Comparison of ENCODE assay signal across 8 cellular contexts in genomic region chr10:14837003-14837755, GRCh38. TPM values are rescaled to one million over a fixed set of nuclear protein-coding genes. Genes with fewer than 3 reads are reported as not detected.
DNase-seq lines count a peak whose midpoint lies in the region; ATAC-seq and TF ChIP-seq lines count a peak whose summit lies in the region.

No MANE protein-coding gene starts in this region.

- H3K27me3 ChIP-seq in iPS-20b (ENCODE audit: insufficient read depth, low read length), result no peaks in the 10 kb centered on the region

- no peak for TF ChIP-seq POLR2A in GM18505 (IDR thresholded peaks at IDR 0.05; ENCODE audit: borderline replicate concordance, extremely low read depth, insufficient read depth, insufficient read length)

- intact Hi-C loops in activated CD4-positive, alpha-beta T cell treated with anti-CD3 and anti-CD28 coated beads, Interleukin-2, amount 10 ng/mL, durations not matched to agents 24 days and 14 days (cut with micrococcal nuclease), result loop anchor here (5.0 kb wide), 1 partner anchor 275 kb away; no protein-coding TSS in a partner anchor
- intact Hi-C loops in posterior cingulate gyrus (cut with DNase I), result loop anchor here (5.0 kb wide), 2 partner anchors 235 to 340 kb away; no protein-coding TSS in a partner anchor

- no peaks in the 10 kb centered on the region for H3K9me3 ChIP-seq in iPS-20b (ENCODE audit: insufficient read depth, low read depth, low read length)

- H3K27ac Mint-ChIP-seq in activated CD4-positive, alpha-beta T cell treated with anti-CD3 and anti-CD28 coated beads, Interleukin-2, amount 10 ng/mL, durations not matched to agents 24 days and 14 days, result peak overlapping the region; percentile 96
- H3K27ac Mint-ChIP-seq in activated CD8-positive, alpha-beta T cell treated with anti-CD3 and anti-CD28 coated beads, Interleukin-2, amount 10 ng/mL, durations not matched to agents 7 days and 5 days, result peak overlapping the region; percentile 96
- peak overlapping the region; percentile 99 for H3K27ac Mint-ChIP-seq in stimulated activated naive CD8-positive, alpha-beta T cell treated with anti-CD3 and anti-CD28 coated beads, Interleukin-15, amount 100 ng/mL, for 72 hours

- ATAC-seq in activated CD8-positive, alpha-beta T cell treated with anti-CD3 and anti-CD28 coated beads, Interleukin-2, amount 10 ng/mL, durations not matched to agents 7 days and 5 days, result no peak
- no peak for ATAC-seq in stimulated activated naive CD8-positive, alpha-beta T cell treated with anti-CD3 and anti-CD28 coated beads, Interleukin-15, amount 100 ng/mL, for 72 hours
- ATAC-seq in GM18505 (IDR thresholded peaks at IDR 0.05; ENCODE audit: unreplicated experiment), result no peak

- peaks cover 23% of the 10 kb centered on the region for H3K36me3 ChIP-seq in iPS-20b (ENCODE audit: insufficient read depth, low read depth, low read length)

- peaks cover 30% of the 10 kb centered on the region for H3K36me3 Mint-ChIP-seq in activated CD4-positive, alpha-beta T cell treated with anti-CD3 and anti-CD28 coated beads, Interleukin-2, amount 10 ng/mL, durations not matched to agents 24 days and 14 days (ENCODE audit: low read depth)
- peaks cover 25% of the 10 kb centered on the region for H3K36me3 Mint-ChIP-seq in activated CD8-positive, alpha-beta T cell treated with anti-CD3 and anti-CD28 coated beads, Interleukin-2, amount 10 ng/mL, durations not matched to agents 7 days and 5 days (ENCODE audit: low read depth)

- CTCF ChIA-PET in activated CD8-positive, alpha-beta T cell treated with anti-CD3 and anti-CD28 coated beads, Interleukin-2, amount 10 ng/mL, durations not matched to agents 7 days and 5 days (lab: Charles Lee), result interaction anchor here (0.8 to 4.5 kb wide), 21 partner anchors 11 to 340 kb away, joined by 3 to 32 read pairs (median 5); partner anchors contain the start of gene SUV39H2

- peak overlapping the region; percentile 97 for H3K4me3 ChIP-seq in iPS-20b (ENCODE audit: low read length)

- H3K9ac ChIP-seq in iPS-20b (ENCODE audit: low read depth, low read length), result peak overlapping the region; percentile 89

- peak overlapping the region; percentile 92 for H3K4me3 Mint-ChIP-seq in activated CD4-positive, alpha-beta T cell treated with anti-CD3 and anti-CD28 coated beads, Interleukin-2, amount 10 ng/mL, durations not matched to agents 24 days and 14 days
- peak overlapping the region; percentile 90 for H3K4me3 Mint-ChIP-seq in activated CD8-positive, alpha-beta T cell treated with anti-CD3 and anti-CD28 coated beads, Interleukin-2, amount 10 ng/mL, durations not matched to agents 7 days and 5 days
- H3K4me3 Mint-ChIP-seq in stimulated activated naive CD8-positive, alpha-beta T cell treated with anti-CD3 and anti-CD28 coated beads, Interleukin-15, amount 100 ng/mL, for 72 hours, result peak overlapping the region; percentile 94 to 97

- POLR2A ChIA-PET in activated CD8-positive, alpha-beta T cell treated with anti-CD3 and anti-CD28 coated beads, Interleukin-2, amount 10 ng/mL, durations not matched to agents 7 days and 5 days (lab: Charles Lee), result interaction anchor here (0.7 to 3.4 kb wide), 26 partner anchors 11 to 652 kb away, joined by 3 to 24 read pairs (median 4); partner anchors contain the start of genes DCLRE1C, MEIG1 and SUV39H2

- H3K4me1 ChIP-seq in iPS-20b (ENCODE audit: insufficient read depth, low read length), result peaks cover 4% of the 10 kb centered on the region; the same call in 1 of the 2 replicates

- H3K27ac ChIP-seq in iPS-20b (ENCODE audit: low read length), result peak overlapping the region; percentile 88

- H3K4me1 Mint-ChIP-seq in activated CD4-positive, alpha-beta T cell treated with anti-CD3 and anti-CD28 coated beads, Interleukin-2, amount 10 ng/mL, durations not matched to agents 24 days and 14 days, result peaks cover 18% of the 10 kb centered on the region
- H3K4me1 Mint-ChIP-seq in activated CD8-positive, alpha-beta T cell treated with anti-CD3 and anti-CD28 coated beads, Interleukin-2, amount 10 ng/mL, durations not matched to agents 7 days and 5 days (ENCODE audit: low read depth), result peaks cover 24% of the 10 kb centered on the region
- peaks cover 13% of the 10 kb centered on the region for H3K4me1 Mint-ChIP-seq in stimulated activated naive CD8-positive, alpha-beta T cell treated with anti-CD3 and anti-CD28 coated beads, Interleukin-15, amount 100 ng/mL, for 72 hours

- DNase-seq in activated CD4-positive, alpha-beta T cell treated with anti-CD3 and anti-CD28 coated beads, Interleukin-2, amount 10 ng/mL, durations not matched to agents 24 days and 14 days, result peak; percentile 61
- DNase-seq in activated CD4-positive, alpha-beta T cell treated with anti-CD3 and anti-CD28 coated beads for 1 hour, result no peak
- no peak for DNase-seq in activated CD8-positive, alpha-beta T cell treated with anti-CD3 and anti-CD28 coated beads, Interleukin-2, amount 10 ng/mL, durations not matched to agents 7 days and 5 days
- no peak for DNase-seq in stimulated activated naive CD8-positive, alpha-beta T cell treated with anti-CD3 and anti-CD28 coated beads, Interleukin-15, amount 100 ng/mL, for 72 hours
- DNase-seq in posterior cingulate gyrus, result no peak
- no peak for DNase-seq in stimulated activated CD4-positive, alpha-beta T cell treated with anti-CD3 and anti-CD28 coated beads, Interleukin-2, amount 100 ng/mL, for 48 hours

- H3K27me3 Mint-ChIP-seq in activated CD4-positive, alpha-beta T cell treated with anti-CD3 and anti-CD28 coated beads, Interleukin-2, amount 10 ng/mL, durations not matched to agents 24 days and 14 days, result no peaks in the 10 kb centered on the region
- H3K27me3 Mint-ChIP-seq in activated CD8-positive, alpha-beta T cell treated with anti-CD3 and anti-CD28 coated beads, Interleukin-2, amount 10 ng/mL, durations not matched to agents 7 days and 5 days (ENCODE audit: low read depth), result no peaks in the 10 kb centered on the region
- H3K27me3 Mint-ChIP-seq in stimulated activated naive CD8-positive, alpha-beta T cell treated with anti-CD3 and anti-CD28 coated beads, Interleukin-15, amount 100 ng/mL, for 72 hours, result no peaks in the 10 kb centered on the region

- no peaks in the 10 kb centered on the region for H3K9me3 Mint-ChIP-seq in activated CD4-positive, alpha-beta T cell treated with anti-CD3 and anti-CD28 coated beads, Interleukin-2, amount 10 ng/mL, durations not matched to agents 24 days and 14 days
- no peaks in the 10 kb centered on the region for H3K9me3 Mint-ChIP-seq in activated CD8-positive, alpha-beta T cell treated with anti-CD3 and anti-CD28 coated beads, Interleukin-2, amount 10 ng/mL, durations not matched to agents 7 days and 5 days (ENCODE audit: insufficient read depth)
- no peaks in the 10 kb centered on the region for H3K9me3 Mint-ChIP-seq in stimulated activated naive CD8-positive, alpha-beta T cell treated with anti-CD3 and anti-CD28 coated beads, Interleukin-15, amount 100 ng/mL, for 72 hours

RNA-seq across cellular contexts. Expression of gene CDNF, which starts 0.7 kb away (rescaled TPM):
- 0.62 and 0.70 TPM in 2 replicates for total RNA-seq in activated CD4-positive, alpha-beta T cell treated with anti-CD3 and anti-CD28 coated beads, Interleukin-2, amount 10 ng/mL, durations not matched to agents 24 days and 14 days
- total RNA-seq in activated CD8-positive, alpha-beta T cell treated with anti-CD3 and anti-CD28 coated beads, Interleukin-2, amount 10 ng/mL, durations not matched to agents 7 days and 5 days, result 1 to 10 TPM in 1 of 2 experiments, under 1 TPM in 1; 0.89 to 1.2 TPM

RNA-seq across cellular contexts. Expression of gene HSPA14, which starts 0.9 kb away (rescaled TPM):
- 42.0 and 44.1 TPM in 2 replicates for total RNA-seq in activated CD4-positive, alpha-beta T cell treated with anti-CD3 and anti-CD28 coated beads, Interleukin-2, amount 10 ng/mL, durations not matched to agents 24 days and 14 days
- 10 to 100 TPM; 28.9 to 31.4 TPM for total RNA-seq in activated CD8-positive, alpha-beta T cell treated with anti-CD3 and anti-CD28 coated beads, Interleukin-2, amount 10 ng/mL, durations not matched to agents 7 days and 5 days

RNA-seq across cellular contexts. Expression of gene MSANTD7, which starts 0.9 kb away (rescaled TPM):
- total RNA-seq in activated CD4-positive, alpha-beta T cell treated with anti-CD3 and anti-CD28 coated beads, Interleukin-2, amount 10 ng/mL, durations not matched to agents 24 days and 14 days, result 28.9 and 30.3 TPM in 2 replicates
- total RNA-seq in activated CD8-positive, alpha-beta T cell treated with anti-CD3 and anti-CD28 coated beads, Interleukin-2, amount 10 ng/mL, durations not matched to agents 7 days and 5 days, result 10 to 100 TPM; 21.8 to 22.5 TPM

RNA-seq across cellular contexts. Expression of gene SUV39H2, which starts 41.5 kb away (rescaled TPM):
- total RNA-seq in activated CD4-positive, alpha-beta T cell treated with anti-CD3 and anti-CD28 coated beads, Interleukin-2, amount 10 ng/mL, durations not matched to agents 24 days and 14 days, result 46.7 and 47.5 TPM in 2 replicates
- total RNA-seq in activated CD8-positive, alpha-beta T cell treated with anti-CD3 and anti-CD28 coated beads, Interleukin-2, amount 10 ng/mL, durations not matched to agents 7 days and 5 days, result 10 to 100 TPM; 34.3 to 34.6 TPM
